Comparison of ENCODE assay signal across 7 cellular contexts in the genomic region with DNA sequence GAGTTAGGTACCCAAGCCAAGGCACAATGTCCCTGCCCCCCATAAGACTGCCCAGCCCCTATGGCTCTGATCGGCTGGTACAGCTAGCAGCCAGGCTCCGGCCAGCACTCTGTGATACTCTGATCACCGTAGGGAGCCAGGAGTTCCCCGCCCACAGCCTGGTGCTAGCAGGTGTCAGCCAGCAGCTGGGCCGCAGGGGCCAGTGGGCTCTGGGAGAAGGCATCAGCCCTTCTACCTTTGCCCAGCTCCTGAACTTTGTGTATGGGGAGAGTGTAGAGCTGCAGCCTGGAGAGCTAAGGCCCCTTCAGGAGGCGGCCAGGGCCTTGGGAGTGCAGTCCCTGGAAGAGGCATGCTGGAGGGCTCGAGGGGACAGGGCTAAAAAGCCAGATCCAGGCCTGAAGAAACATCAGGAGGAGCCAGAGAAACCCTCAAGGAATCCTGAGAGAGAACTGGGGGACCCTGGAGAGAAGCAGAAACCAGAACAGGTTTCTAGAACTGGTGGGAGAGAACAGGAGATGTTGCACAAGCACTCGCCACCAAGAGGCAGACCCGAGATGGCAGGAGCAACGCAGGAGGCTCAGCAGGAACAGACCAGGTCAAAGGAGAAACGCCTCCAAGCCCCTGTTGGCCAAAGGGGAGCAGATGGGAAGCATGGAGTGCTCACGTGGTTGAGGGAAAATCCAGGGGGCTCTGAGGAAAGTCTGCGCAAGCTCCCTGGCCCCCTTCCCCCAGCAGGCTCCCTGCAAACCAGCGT. TPM values are rescaled to one million over a fixed set of nuclear protein-coding genes. Genes with fewer than 3 reads are reported as not detected.
DNase-seq lines count a peak whose midpoint lies in the region; ATAC-seq and TF ChIP-seq lines count a peak whose summit lies in the region.
"Had no signal": no experiment of that assay in that cellular context is flagged by ENCODE, and none has a peak within 500 bp of the region (broad histone marks: within the 10 kb centered on the region; RNA-seq: fewer than 3 reads in every experiment).

No MANE protein-coding gene starts in this region.

- no peaks in the 10 kb centered on the region for H3K27me3 ChIP-seq in osteoblast (ENCODE audit: insufficient read depth, low read length)

- H3K9me3 ChIP-seq in osteoblast (ENCODE audit: low read depth, low read length), result no peaks in the 10 kb centered on the region

- H3K36me3 ChIP-seq in osteoblast (ENCODE audit: insufficient read depth, low read length), result no peaks in the 10 kb centered on the region

- H3K4me3 ChIP-seq in osteoblast (ENCODE audit: insufficient read depth, low read length), result no peak overlapping the region

- H4K20me1 ChIP-seq in osteoblast (ENCODE audit: insufficient read depth, low read length), result peaks cover 14% of the 10 kb centered on the region

- ATAC-seq in HG03039 (IDR thresholded peaks at IDR 0.05; ENCODE audit: unreplicated experiment), result no peak

- peaks cover 17% of the 10 kb centered on the region for H3K4me1 ChIP-seq in osteoblast (ENCODE audit: insufficient read depth, low read length)

- TF ChIP-seq POLR2A in Raji (IDR thresholded peaks at IDR 0.05; ENCODE audit: insufficient read depth, low read depth, low read length), result peak; percentile 28; the same call in 1 of the 2 replicates

- no peak overlapping the region for H3K4me2 ChIP-seq in osteoblast (ENCODE audit: insufficient read depth, low read length)

- peak; percentile 65 for DNase-seq in activated CD4-positive, alpha-beta T cell treated with anti-CD3 and anti-CD28 coated beads for 48 hours
- no peak for DNase-seq in activated CD4-positive, alpha-beta T cell treated with anti-CD3 and anti-CD28 coated beads, Interleukin-2, amount 50 U/mL, for 4 hours
- DNase-seq in osteoblast (ENCODE audit: insufficient read length, low spot score, missing footprints) (peak; percentile 50), GM03348 (ENCODE audit: low spot score) (no peak)
- DNase-seq: NCI-H526 treated with DMSO at 0.1 percent for 48 hours had no signal

- H3K27ac ChIP-seq in osteoblast (ENCODE audit: low read depth, low read length), result no peak overlapping the region

- H2AFZ ChIP-seq in osteoblast (ENCODE audit: low read length), result no peak overlapping the region

- H3K79me2 ChIP-seq in osteoblast (ENCODE audit: insufficient read depth, low read length), result peaks cover 21% of the 10 kb centered on the region

- TF ChIP-seq CTCF in osteoblast (IDR thresholded peaks at IDR 0.05; ENCODE audit: extremely low read depth, low read depth, low read length), result no peak

RNA-seq across cellular contexts. Expression of a gene that starts 3.0 kb away (rescaled TPM):
- total RNA-seq in osteoblast, result 6.5 and 6.8 TPM in 2 replicates

RNA-seq across cellular contexts. Expression of a gene that starts 10.4 kb away (rescaled TPM):
- total RNA-seq in osteoblast, result not detected in 2 replicates

RNA-seq across cellular contexts. Expression of a gene that starts 27.5 kb away (rescaled TPM):
- total RNA-seq in osteoblast, result 0.72 and 0.88 TPM in 2 replicates

RNA-seq across cellular contexts. Expression of a gene that starts 30.4 kb away (rescaled TPM):
- total RNA-seq in osteoblast, result 5.8 and 8.8 TPM in 2 replicates

RNA-seq across cellular contexts. Expression of a gene that starts 30.7 kb away (rescaled TPM):
- 8.8 and 11.6 TPM in 2 replicates for total RNA-seq in osteoblast

Comparison
In these comparisons a context has a peak if more than half of its experiments do, and no peak if none do; other contexts are left out.
1. DNase-seq: peak in activated CD4-positive, alpha-beta T cell treated with anti-CD3 and anti-CD28 coated beads for 48 hours (single experiment) and osteoblast (single experiment); none in activated CD4-positive, alpha-beta T cell treated with anti-CD3 and anti-CD28 coated beads, Interleukin-2, amount 50 U/mL, for 4 hours (0 of 2) and GM03348 (single experiment).